In genomic region chr3:100436951-100437350, GRCh38 we compare ENCODE assay signal across 23 cellular contexts. TPM values are rescaled to one million over a fixed set of nuclear protein-coding genes. Genes with fewer than 3 reads are reported as not detected.
DNase-seq lines count a peak whose midpoint lies in the region; ATAC-seq, FAIRE-seq and TF ChIP-seq lines count a peak whose summit lies in the region.
"Had no signal": no experiment of that assay in that cellular context is flagged by ENCODE, and none has a peak within 500 bp of the region (broad histone marks: within the 10 kb centered on the region; RNA-seq: fewer than 3 reads in every experiment).

No MANE protein-coding gene starts in this region.

- TF ChIP-seq CTCF in A549 (IDR thresholded peaks at IDR 0.05): no peak
- no peak for TF ChIP-seq CTCF in fibroblast of mammary gland (conservative IDR thresholded peaks at IDR 0.05; ENCODE audit: control insufficient read depth, insufficient read depth, low read depth, low read length)

- POLR2A ChIA-PET in A549 (lab: Yijun Ruan, JAX): no interaction called here

- H3K27ac ChIP-seq in A549: no peak overlapping the region
- H3K27ac ChIP-seq: BLaER1, HL-60 had no signal

- TF ChIP-seq RAD21 in A549 (conservative IDR thresholded peaks at IDR 0.05 in 1 of 2, IDR thresholded peaks at IDR 0.05 in 1 of 2): no peak

- ATAC-seq in A549 (no peak), HG02571 (IDR thresholded peaks at IDR 0.05; ENCODE audit: unreplicated experiment) (no peak)

- no peak for DNase-seq in A549 (ENCODE audit: low read depth in 1 of 2, low spot score in 1 of 2)
- DNase-seq in ELR (ENCODE audit: low read depth): peak; percentile 63
- peak; percentile 46 for DNase-seq in RKO (ENCODE audit: low spot score)
- DNase-seq in fibroblast of mammary gland (ENCODE audit: low read depth): peak; percentile 51
- no peak for DNase-seq in DMS79 (lab: John Stamatoyannopoulos, UW)
- no peak for DNase-seq in NCI-H128 (lab: John Stamatoyannopoulos, UW; ENCODE audit: unreplicated experiment)
- DNase-seq: Calu3; CD4-positive, alpha-beta memory T cell; DMS53; H7; MM.1S; NCI-H1092 treated with DMSO at 0.1 percent for 48 hours; NCI-H2081; NCI-H2171 treated with DMSO at 0.1 percent for 48 hours; NCI-H446; RPMI8226; SHP77 treated with DMSO at 0.1 percent for 48 hours; SK-N-SH had no signal

- 65% methylated on average over 2 of the region's 2 CpGs for WGBS in A549 (ENCODE audit: missing lambda C conversion rate)

- H3K4me2 ChIP-seq in A549: no peak overlapping the region
- H3K4me2 ChIP-seq: BLaER1, SK-N-SH had no signal

- peak; percentile 39 for FAIRE-seq in A549 (lab: Jason Lieb, UNC)
- FAIRE-seq: G401.6, HTR-8/SVneo had no signal

- H3K4me1 ChIP-seq in A549: no peaks in the 10 kb centered on the region
- H3K4me1 ChIP-seq: BLaER1 had no signal

- no peak overlapping the region for H3K4me3 ChIP-seq in A549
- no peak overlapping the region for H3K4me3 ChIP-seq in fibroblast of mammary gland (ENCODE audit: control insufficient read depth, low read depth, low read length)
- H3K4me3 ChIP-seq: BLaER1 had no signal

- TF ChIP-seq EP300 in A549 (IDR thresholded peaks at IDR 0.05): no peak

- no peak for TF ChIP-seq POLR2A in A549 (IDR thresholded peaks at IDR 0.05; ENCODE audit: low read length)

- H3K9me3 ChIP-seq in A549: peaks cover 7% of the 10 kb centered on the region; the same call in 1 of the 3 replicates
- H3K9me3 ChIP-seq: SK-N-SH had no signal

- CTCF ChIA-PET in A549 (lab: Yijun Ruan, JAX): no interaction called here

TF ChIP-seq in A549, 52 proteins besides CTCF, POLR2A, EP300 and RAD21:
- no peak for TF ChIP-seq PBX3 (IDR thresholded peaks at IDR 0.05)
- TF ChIP-seq CHD2 (IDR thresholded peaks at IDR 0.05; ENCODE audit: low read length, partially characterized antibody): no peak
- TF ChIP-seq HMGXB4 (CRISPR knock-in tag; IDR thresholded peaks at IDR 0.05; ENCODE audit: borderline replicate concordance): no peak
- TF ChIP-seq KDM5A (IDR thresholded peaks at IDR 0.05): no peak
- TF ChIP-seq USF2 (IDR thresholded peaks at IDR 0.05): no peak
- no peak for TF ChIP-seq ZC3H11A (IDR thresholded peaks at IDR 0.05)
- TF ChIP-seq ESRRA (IDR thresholded peaks at IDR 0.05; ENCODE audit: borderline replicate concordance, low read length): no peak
- TF ChIP-seq KDM1A (IDR thresholded peaks at IDR 0.05; ENCODE audit: low read depth): no peak
- no peak for TF ChIP-seq REST (IDR thresholded peaks at IDR 0.05)
- no peak for TF ChIP-seq NFE2L2 (conservative IDR thresholded peaks at IDR 0.05; ENCODE audit: low read length)
- TF ChIP-seq ZNF302 (CRISPR knock-in tag; IDR thresholded peaks at IDR 0.05): no peak
- no peak for TF ChIP-seq HOXB13 (CRISPR knock-in tag; IDR thresholded peaks at IDR 0.05; ENCODE audit: low read depth)
- no peak for TF ChIP-seq RFX5 (IDR thresholded peaks at IDR 0.05)

RNA-seq across cellular contexts. Expression of gene LNP1, which starts 35.6 kb away (rescaled TPM):
- 1.2 and 2.0 TPM in 2 replicates for polyA plus RNA-seq in A549 (2011; rRNA removed)
- polyA plus RNA-seq in A549 (2012; cell fraction: cytosol; rRNA removed): 0.91 and 1.2 TPM in 2 replicates
- polyA plus RNA-seq in A549 (2012; cell fraction: nucleus; rRNA removed): 0.53 and 1.0 TPM in 2 replicates
- polyA plus RNA-seq in A549 (2017; fragmentation: RNase III; extraction: RNeasy Plus Mini Kit Qiagen cat#74134 plus additional on column Dnase treatment): 1.3 to 1.8 TPM (median 1.6 TPM) in 3 replicates
- 2.3 and 3.9 TPM in 2 replicates for polyA minus RNA-seq in A549 (2011; rRNA and poly(A)+ RNA removed)

RNA-seq across cellular contexts. Expression of gene TOMM70, which starts 36.1 kb away (rescaled TPM):
- 48.6 and 61.8 TPM in 2 replicates for polyA plus RNA-seq in A549 (2011; rRNA removed)
- polyA plus RNA-seq in A549 (2012; cell fraction: cytosol; rRNA removed): 14.8 and 16.5 TPM in 2 replicates
- 11.7 and 12.6 TPM in 2 replicates for polyA plus RNA-seq in A549 (2012; cell fraction: nucleus; rRNA removed)
- polyA plus RNA-seq in A549 (2017; fragmentation: RNase III; extraction: RNeasy Plus Mini Kit Qiagen cat#74134 plus additional on column Dnase treatment): 49.1 to 55.4 TPM (median 49.3 TPM) in 3 replicates
- polyA minus RNA-seq in A549 (2011; rRNA and poly(A)+ RNA removed): 17.5 and 19.5 TPM in 2 replicates

RNA-seq across cellular contexts. Expression of gene TMEM45A, which starts 55.5 kb away (rescaled TPM):
- polyA plus RNA-seq in A549 (2011; rRNA removed): 7.0 and 8.1 TPM in 2 replicates
- 0.47 and 0.73 TPM in 2 replicates for polyA plus RNA-seq in A549 (2012; cell fraction: cytosol; rRNA removed)
- 0.22 and 0.56 TPM in 2 replicates for polyA plus RNA-seq in A549 (2012; cell fraction: nucleus; rRNA removed)
- polyA plus RNA-seq in A549 (2017; fragmentation: RNase III; extraction: RNeasy Plus Mini Kit Qiagen cat#74134 plus additional on column Dnase treatment): 3.3 to 5.2 TPM (median 4.6 TPM) in 3 replicates
- 2.0 and 2.4 TPM in 2 replicates for polyA minus RNA-seq in A549 (2011; rRNA and poly(A)+ RNA removed)
- polyA plus RNA-seq: CD4-positive, alpha-beta memory T cell had no signal

Comparison
In these comparisons a context has a peak if more than half of its experiments do, and no peak if none do; other contexts are left out.
1. DNase-seq: peak in ELR (single experiment), RKO (single experiment) and fibroblast of mammary gland (single experiment); none in A549 (0 of 2), DMS79 (single experiment) and NCI-H128 (single experiment).